ENCODE assay signal across 10 cellular contexts in the genomic region with DNA sequence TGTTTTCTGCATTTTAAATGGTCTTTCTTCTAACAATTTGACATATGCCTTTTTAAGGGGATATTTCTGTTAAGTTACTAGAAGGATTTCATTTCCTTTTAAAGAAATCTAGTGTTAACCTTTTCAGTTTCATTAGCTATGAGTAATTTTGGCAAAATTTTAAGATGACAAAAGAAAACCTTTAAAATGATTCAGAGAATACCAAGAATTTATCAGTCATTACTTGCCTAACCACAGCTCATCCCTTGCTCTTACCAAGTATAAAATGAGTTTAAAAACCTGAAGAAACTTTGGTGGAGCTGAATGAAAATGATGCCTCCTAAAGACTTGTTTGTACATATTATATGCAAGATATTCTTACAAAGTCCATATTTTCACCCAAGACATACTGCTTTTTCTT.
A peak's percentile ranks its signal among the peaks of the same experiment; 100 is the strongest.
DNase-seq lines count a peak whose midpoint lies in the region; ATAC-seq, FAIRE-seq and TF ChIP-seq lines count a peak whose summit lies in the region.
"Had no signal": no experiment of that assay in that cellular context is flagged by ENCODE, and none has a peak within 500 bp of the region (broad histone marks: within the 10 kb centered on the region; RNA-seq: fewer than 3 reads in every experiment).

No MANE protein-coding gene starts in this region.

- DNase-seq in HCEC 1CT: peak; percentile 94
- DNase-seq in RCC 7860 (ENCODE audit: low spot score): peak; percentile 80
- no peak for DNase-seq in left lung
- DNase-seq in effector memory CD4-positive, alpha-beta T cell: no peak
- no peak for DNase-seq in Right ventricle myocardium inferior (ENCODE audit: missing footprints)
- DNase-seq in WTC11 (ENCODE audit: low spot score): no peak
- DNase-seq in hippocampal formation (lab: John Stamatoyannopoulos, UW): no peak

- no peaks in the 10 kb centered on the region for H3K27me3 ChIP-seq in left lung
- H3K27me3 ChIP-seq in effector memory CD4-positive, alpha-beta T cell (replicated peaks; ENCODE audit: control insufficient read depth, insufficient read depth, low read length, poor library complexity, severe bottlenecking): no peaks in the 10 kb centered on the region

- H3K27ac Mint-ChIP-seq in WTC11: no peak overlapping the region
- H3K27ac Mint-ChIP-seq: brain had no signal

- no peak for TF ChIP-seq CTCF in left lung (IDR thresholded peaks at IDR 0.05)
- no peak for TF ChIP-seq CTCF in WTC11 (IDR thresholded peaks at IDR 0.05)

- no peaks in the 10 kb centered on the region for H3K9me3 Mint-ChIP-seq in WTC11
- H3K9me3 Mint-ChIP-seq: brain had no signal

- H3K36me3 ChIP-seq in left lung: no peaks in the 10 kb centered on the region
- no peaks in the 10 kb centered on the region for H3K36me3 ChIP-seq in effector memory CD4-positive, alpha-beta T cell (ENCODE audit: control insufficient read depth, insufficient read depth, low read length)

- no peaks in the 10 kb centered on the region for H3K9me3 ChIP-seq in left lung
- H3K9me3 ChIP-seq in effector memory CD4-positive, alpha-beta T cell (ENCODE audit: control insufficient read depth, low read length): no peaks in the 10 kb centered on the region

- FAIRE-seq in RCC 7860 (lab: Jason Lieb, UNC): peak; percentile 93

- no peak overlapping the region for H3K4me3 ChIP-seq in left lung
- no peak overlapping the region for H3K4me3 ChIP-seq in effector memory CD4-positive, alpha-beta T cell (ENCODE audit: insufficient read depth, low read depth, low read length, poor library complexity, severe bottlenecking)

- intact Hi-C loops in left lung (cut with DNase I) (no loop called here), Right ventricle myocardium inferior (cut with DNase I) (no loop called here)

- POLR2A ChIA-PET in WTC11 (lab: Charles Lee): no interaction called here

- ATAC-seq in GM18519 (IDR thresholded peaks at IDR 0.05; ENCODE audit: low FRiP score, unreplicated experiment) (peak; percentile 53), left lung (peak; percentile 8), Right ventricle myocardium inferior (no peak), WTC11 (no peak)
- ATAC-seq: HCT116 had no signal

- H3K36me3 Mint-ChIP-seq in WTC11: no peaks in the 10 kb centered on the region
- H3K36me3 Mint-ChIP-seq: brain had no signal

- H3K4me1 Mint-ChIP-seq in WTC11: peaks cover 28% of the 10 kb centered on the region

- no peak overlapping the region for H3K4me3 Mint-ChIP-seq in WTC11
- H3K4me3 Mint-ChIP-seq: brain had no signal

- CTCF ChIA-PET in WTC11 (lab: Charles Lee): no interaction called here

- H3K27me3 Mint-ChIP-seq in WTC11 (ENCODE audit: low read depth): no peaks in the 10 kb centered on the region
- H3K27me3 Mint-ChIP-seq: brain had no signal

- H3K4me1 ChIP-seq in left lung: peaks cover 5 to 11% of the 10 kb centered on the region in 2 donors
- H3K4me1 ChIP-seq in effector memory CD4-positive, alpha-beta T cell (ENCODE audit: control insufficient read depth, insufficient read depth, low read length, poor library complexity, severe bottlenecking): no peaks in the 10 kb centered on the region

- H3K27ac ChIP-seq in left lung: no peak overlapping the region
- no peak overlapping the region for H3K27ac ChIP-seq in effector memory CD4-positive, alpha-beta T cell (ENCODE audit: insufficient read depth, low read length, poor library complexity, severe bottlenecking)

TF ChIP-seq in WTC11, 78 proteins besides CTCF, POLR2A, EP300 and RAD21:
- TF ChIP-seq ZNF671 (CRISPR knock-in tag; IDR thresholded peaks at IDR 0.05) (no peak), MYBL2 (CRISPR knock-in tag; IDR thresholded peaks at IDR 0.05) (no peak), CREM (CRISPR knock-in tag; IDR thresholded peaks at IDR 0.05) (no peak), NFE2L1 (CRISPR knock-in tag; IDR thresholded peaks at IDR 0.05) (no peak), NFATC4 (CRISPR knock-in tag; IDR thresholded peaks at IDR 0.05) (no peak)
- TF ChIP-seq, protein P1, sequence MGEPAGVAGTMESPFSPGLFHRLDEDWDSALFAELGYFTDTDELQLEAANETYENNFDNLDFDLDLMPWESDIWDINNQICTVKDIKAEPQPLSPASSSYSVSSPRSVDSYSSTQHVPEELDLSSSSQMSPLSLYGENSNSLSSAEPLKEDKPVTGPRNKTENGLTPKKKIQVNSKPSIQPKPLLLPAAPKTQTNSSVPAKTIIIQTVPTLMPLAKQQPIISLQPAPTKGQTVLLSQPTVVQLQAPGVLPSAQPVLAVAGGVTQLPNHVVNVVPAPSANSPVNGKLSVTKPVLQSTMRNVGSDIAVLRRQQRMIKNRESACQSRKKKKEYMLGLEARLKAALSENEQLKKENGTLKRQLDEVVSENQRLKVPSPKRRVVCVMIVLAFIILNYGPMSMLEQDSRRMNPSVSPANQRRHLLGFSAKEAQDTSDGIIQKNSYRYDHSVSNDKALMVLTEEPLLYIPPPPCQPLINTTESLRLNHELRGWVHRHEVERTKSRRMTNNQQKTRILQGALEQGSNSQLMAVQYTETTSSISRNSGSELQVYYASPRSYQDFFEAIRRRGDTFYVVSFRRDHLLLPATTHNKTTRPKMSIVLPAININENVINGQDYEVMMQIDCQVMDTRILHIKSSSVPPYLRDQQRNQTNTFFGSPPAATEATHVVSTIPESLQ (CRISPR knock-in tag; IDR thresholded peaks at IDR 0.05): no peak
- TF ChIP-seq, protein P2, sequence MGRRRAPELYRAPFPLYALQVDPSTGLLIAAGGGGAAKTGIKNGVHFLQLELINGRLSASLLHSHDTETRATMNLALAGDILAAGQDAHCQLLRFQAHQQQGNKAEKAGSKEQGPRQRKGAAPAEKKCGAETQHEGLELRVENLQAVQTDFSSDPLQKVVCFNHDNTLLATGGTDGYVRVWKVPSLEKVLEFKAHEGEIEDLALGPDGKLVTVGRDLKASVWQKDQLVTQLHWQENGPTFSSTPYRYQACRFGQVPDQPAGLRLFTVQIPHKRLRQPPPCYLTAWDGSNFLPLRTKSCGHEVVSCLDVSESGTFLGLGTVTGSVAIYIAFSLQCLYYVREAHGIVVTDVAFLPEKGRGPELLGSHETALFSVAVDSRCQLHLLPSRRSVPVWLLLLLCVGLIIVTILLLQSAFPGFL (CRISPR knock-in tag; IDR thresholded peaks at IDR 0.05; ENCODE audit: borderline replicate concordance): no peak
- TF ChIP-seq, protein P3, sequence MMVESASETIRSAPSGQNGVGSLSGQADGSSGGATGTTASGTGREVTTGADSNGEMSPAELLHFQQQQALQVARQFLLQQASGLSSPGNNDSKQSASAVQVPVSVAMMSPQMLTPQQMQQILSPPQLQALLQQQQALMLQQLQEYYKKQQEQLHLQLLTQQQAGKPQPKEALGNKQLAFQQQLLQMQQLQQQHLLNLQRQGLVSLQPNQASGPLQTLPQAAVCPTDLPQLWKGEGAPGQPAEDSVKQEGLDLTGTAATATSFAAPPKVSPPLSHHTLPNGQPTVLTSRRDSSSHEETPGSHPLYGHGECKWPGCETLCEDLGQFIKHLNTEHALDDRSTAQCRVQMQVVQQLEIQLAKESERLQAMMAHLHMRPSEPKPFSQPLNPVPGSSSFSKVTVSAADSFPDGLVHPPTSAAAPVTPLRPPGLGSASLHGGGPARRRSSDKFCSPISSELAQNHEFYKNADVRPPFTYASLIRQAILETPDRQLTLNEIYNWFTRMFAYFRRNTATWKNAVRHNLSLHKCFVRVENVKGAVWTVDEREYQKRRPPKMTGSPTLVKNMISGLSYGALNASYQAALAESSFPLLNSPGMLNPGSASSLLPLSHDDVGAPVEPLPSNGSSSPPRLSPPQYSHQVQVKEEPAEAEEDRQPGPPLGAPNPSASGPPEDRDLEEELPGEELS (CRISPR knock-in tag; IDR thresholded peaks at IDR 0.05): no peak
- TF ChIP-seq, protein P4, sequence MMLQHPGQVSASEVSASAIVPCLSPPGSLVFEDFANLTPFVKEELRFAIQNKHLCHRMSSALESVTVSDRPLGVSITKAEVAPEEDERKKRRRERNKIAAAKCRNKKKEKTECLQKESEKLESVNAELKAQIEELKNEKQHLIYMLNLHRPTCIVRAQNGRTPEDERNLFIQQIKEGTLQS (CRISPR knock-in tag; conservative IDR thresholded peaks at IDR 0.05): no peak
- TF ChIP-seq, protein P5, sequence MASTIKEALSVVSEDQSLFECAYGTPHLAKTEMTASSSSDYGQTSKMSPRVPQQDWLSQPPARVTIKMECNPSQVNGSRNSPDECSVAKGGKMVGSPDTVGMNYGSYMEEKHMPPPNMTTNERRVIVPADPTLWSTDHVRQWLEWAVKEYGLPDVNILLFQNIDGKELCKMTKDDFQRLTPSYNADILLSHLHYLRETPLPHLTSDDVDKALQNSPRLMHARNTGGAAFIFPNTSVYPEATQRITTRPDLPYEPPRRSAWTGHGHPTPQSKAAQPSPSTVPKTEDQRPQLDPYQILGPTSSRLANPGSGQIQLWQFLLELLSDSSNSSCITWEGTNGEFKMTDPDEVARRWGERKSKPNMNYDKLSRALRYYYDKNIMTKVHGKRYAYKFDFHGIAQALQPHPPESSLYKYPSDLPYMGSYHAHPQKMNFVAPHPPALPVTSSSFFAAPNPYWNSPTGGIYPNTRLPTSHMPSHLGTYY (CRISPR knock-in tag; IDR thresholded peaks at IDR 0.05): no peak

Comparison
In these comparisons a context has a peak if more than half of its experiments do, and no peak if none do; other contexts are left out.
1. ATAC-seq: peak in GM18519 (single experiment) and left lung (single experiment); none in Right ventricle myocardium inferior (single experiment) and WTC11 (single experiment).
2. DNase-seq: peak in HCEC 1CT (single experiment) and RCC 7860 (single experiment); none in left lung (0 of 2), effector memory CD4-positive, alpha-beta T cell (0 of 3), Right ventricle myocardium inferior (single experiment), WTC11 (single experiment) and hippocampal formation (0 of 2).